8 cellular contexts compared by ENCODE assay signal in the genomic region with DNA sequence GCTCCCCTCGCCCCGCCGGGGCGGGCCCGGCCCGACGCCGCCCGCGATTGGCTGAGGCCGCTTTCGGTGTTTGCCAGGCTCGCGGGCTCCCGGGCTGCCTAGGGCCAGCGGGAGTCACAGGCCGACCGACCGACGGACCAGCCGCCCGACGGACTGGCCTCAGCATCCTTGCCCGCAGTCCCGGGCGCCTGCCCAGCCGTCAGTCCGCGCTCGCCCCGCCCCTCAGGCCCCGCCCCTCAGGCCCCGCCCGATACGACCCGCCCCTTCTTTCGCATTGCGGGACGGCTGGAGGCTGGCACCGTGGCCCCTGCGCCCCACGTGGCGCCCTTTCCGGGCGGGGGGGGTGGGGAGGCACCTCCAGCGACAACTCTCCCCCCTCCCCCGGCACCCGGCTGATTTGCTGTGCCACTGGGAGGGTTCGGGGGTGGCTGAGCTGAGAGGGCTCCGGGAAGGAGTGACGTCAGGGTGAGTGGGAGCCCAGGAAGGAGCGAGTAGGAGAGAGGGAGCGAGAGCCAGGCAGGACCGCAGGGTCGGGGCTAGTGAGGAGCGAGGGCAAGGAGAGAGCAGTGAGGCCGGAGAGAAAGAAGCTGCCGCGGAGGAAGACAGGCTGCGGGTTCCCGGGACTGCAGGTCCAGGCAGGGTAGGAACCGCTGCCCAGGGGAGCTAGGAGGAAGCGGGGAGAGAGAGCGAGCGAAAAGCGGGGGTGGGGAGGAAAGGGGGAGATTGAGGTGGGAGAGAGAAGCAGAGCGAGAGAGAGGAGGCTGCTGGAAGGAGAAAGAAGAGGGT. TPM values are rescaled to one million over a fixed set of nuclear protein-coding genes. Genes with fewer than 3 reads are reported as not detected.
A peak's percentile ranks its signal among the peaks of the same experiment; 100 is the strongest.
DNase-seq lines count a peak whose midpoint lies in the region; ATAC-seq and TF ChIP-seq lines count a peak whose summit lies in the region.

ASPHD1 (plus strand) TSS at position 387 of the 786 bp plus-strand sequence. CDS start 484 bp downstream, outside the sequence.

- no peaks in the 10 kb centered on the region for H4K20me1 ChIP-seq in DOHH2 (ENCODE audit: control insufficient read depth, insufficient read depth, low read depth, low read length)

- H3K27me3 ChIP-seq in DOHH2 (ENCODE audit: control insufficient read depth, low read length): peaks cover 26% of the 10 kb centered on the region
- H3K27me3 ChIP-seq in ectodermal cell (ENCODE audit: control insufficient read depth, insufficient read depth, low read length, poor library complexity, severe bottlenecking): peaks cover 8% of the 10 kb centered on the region
- H3K27me3 ChIP-seq in lung (ENCODE audit: control insufficient read depth, insufficient read depth): no peaks in the 10 kb centered on the region

- H3K4me2 ChIP-seq in DOHH2 (ENCODE audit: low read length): peak within 1 kb of the TSS; percentile 87

- H3K9me2 ChIP-seq in DOHH2 (replicated peaks; ENCODE audit: control insufficient read depth, low read length): no peaks in the 10 kb centered on the region

- H3K4me1 ChIP-seq in DOHH2 (ENCODE audit: control insufficient read depth, low read length): peaks cover 10% of the 10 kb centered on the region
- H3K4me1 ChIP-seq in ectodermal cell (ENCODE audit: control insufficient read depth, insufficient read depth, low read length): peaks cover 14% of the 10 kb centered on the region
- peaks cover 0 to 12% of the 10 kb centered on the region in 2 donors for H3K4me1 ChIP-seq in lung (ENCODE audit: control insufficient read depth in 2 of 2, insufficient read depth in 2 of 2, low read length in 2 of 2)

- ATAC-seq in HG02763 (IDR thresholded peaks at IDR 0.05; ENCODE audit: unreplicated experiment): peak; percentile 47
- peak; percentile 85 for ATAC-seq in lung (ENCODE audit: insufficient read depth, low FRiP score)
- no peak for ATAC-seq in HG02610 (IDR thresholded peaks at IDR 0.05; ENCODE audit: unreplicated experiment)

- H3K4me3 ChIP-seq in DOHH2 (ENCODE audit: low read length) (peak within 1 kb of the TSS; percentile 76), ectodermal cell (ENCODE audit: insufficient read depth, low read depth, low read length) (peak within 1 kb of the TSS; percentile 54), lung (peak within 1 kb of the TSS; percentile 67)

- no peaks in the 10 kb centered on the region for H3F3A ChIP-seq in DOHH2 (ENCODE audit: control insufficient read depth, insufficient read depth)

- H3K36me3 ChIP-seq in DOHH2 (ENCODE audit: control insufficient read depth, low read length): no peaks in the 10 kb centered on the region
- no peaks in the 10 kb centered on the region for H3K36me3 ChIP-seq in ectodermal cell (ENCODE audit: control insufficient read depth, insufficient read depth, low read length)
- no peaks in the 10 kb centered on the region for H3K36me3 ChIP-seq in lung (ENCODE audit: control insufficient read depth in 2 of 2, insufficient read depth in 2 of 2, low read length in 2 of 2)

- no peak within 1 kb of the TSS for H3K27ac ChIP-seq in DOHH2 (ENCODE audit: low read depth, low read length)
- H3K27ac ChIP-seq in ectodermal cell (ENCODE audit: insufficient read depth, low read depth, low read length, poor library complexity, severe bottlenecking): peak within 1 kb of the TSS; percentile 30
- peak within 1 kb of the TSS in 1 of 2 donors; percentile 26 for H3K27ac ChIP-seq in lung (ENCODE audit: low read depth in 1 of 2, low read length in 1 of 2)

- no peaks in the 10 kb centered on the region for H3K79me2 ChIP-seq in DOHH2 (ENCODE audit: control insufficient read depth, low read length)

- WGBS in ectodermal cell, 2 experiments: 0 to 1% methylated on average over 67 of the region's 67 CpGs
- WGBS in lung, 2 donors: 1% methylated on average over 54 to 67 of the region's 67 CpGs

- TF ChIP-seq CTCF in DOHH2 (IDR thresholded peaks at IDR 0.05; ENCODE audit: low read depth, low read length, poor library complexity, severe bottlenecking) (no peak), lung (IDR thresholded peaks at IDR 0.05; ENCODE audit: control extremely low read depth, extremely low read depth) (no peak)

- peak; percentile 87 for DNase-seq in NCI-H510A (lab: John Stamatoyannopoulos, UW)
- peak; percentile 82 to 83 for DNase-seq in activated CD4-positive, alpha-beta T cell treated with anti-CD3 and anti-CD28 coated beads, Interleukin-2, amount 50 U/mL, for 48 hours
- DNase-seq in lung (ENCODE audit: low spot score): peak; percentile 70
- peak in 2 of 3 donors; percentile 19 to 81 for DNase-seq in stimulated activated CD4-positive, alpha-beta T cell treated with anti-CD3 and anti-CD28 coated beads, TNF-alpha, amount 100 ng/mL, for 1 hour (ENCODE audit: low read depth in 3 of 3, low spot score in 1 of 3)

- H3K9me3 ChIP-seq in DOHH2 (ENCODE audit: control insufficient read depth, insufficient read depth, low read length) (no peaks in the 10 kb centered on the region), ectodermal cell (ENCODE audit: control insufficient read depth, low read length) (no peaks in the 10 kb centered on the region), lung (ENCODE audit: control insufficient read depth in 2 of 2, insufficient read depth in 1 of 2, low read length in 1 of 2) (peaks cover 0 to 2% of the 10 kb centered on the region in 2 donors)

RNA-seq across cellular contexts. Expression of gene ASPHD1, which starts in this region (rescaled TPM):
- polyA plus RNA-seq in ectodermal cell (2013, experiment 1 of 4): 5.5 TPM
- 3.7 TPM for polyA plus RNA-seq in ectodermal cell (2013, experiment 2 of 4)
- 4.4 TPM for polyA plus RNA-seq in ectodermal cell (2013, experiment 3 of 4)
- 3.6 TPM for polyA plus RNA-seq in ectodermal cell (2013, experiment 4 of 4)
- total RNA-seq in lung: 1 to 10 TPM in 1 of 2 donors, under 1 TPM in 1; 0.34 to 4.3 TPM
- polyA plus RNA-seq in lung: 1 to 10 TPM; 3.2 to 4.1 TPM
